In genomic region chr2:120863661-120864320, GRCh38 we compare ENCODE assay signal across 13 cellular contexts.
DNase-seq lines count a peak whose midpoint lies in the region; TF ChIP-seq lines count a peak whose summit lies in the region.
"Had no signal": no experiment of that assay in that cellular context is flagged by ENCODE, and none has a peak within 500 bp of the region (broad histone marks: within the 10 kb centered on the region; RNA-seq: fewer than 3 reads in every experiment).

No MANE protein-coding gene starts in this region.

- peak overlapping the region; percentile 41 for H3K18ac ChIP-seq in neuronal stem cell (ENCODE audit: low read length)

- H3K4ac ChIP-seq in neuronal stem cell (ENCODE audit: low read length): no peak overlapping the region

- H3K4me3 Mint-ChIP-seq in glutamatergic neuron (ENCODE audit: unreplicated experiment) (no peak overlapping the region), mesothelial cell of epicardium (no peak overlapping the region)
- H3K4me3 Mint-ChIP-seq: naive B cell had no signal

- peaks cover 44 to 47% of the 10 kb centered on the region in 2 donors for H3K4me1 ChIP-seq in neuronal stem cell (ENCODE audit: control insufficient read depth in 2 of 2, insufficient read depth in 1 of 2, low read depth in 1 of 2, low read length in 2 of 2)
- H3K4me1 ChIP-seq: BLaER1 had no signal

- peaks cover 2% of the 10 kb centered on the region for H3K27me3 Mint-ChIP-seq in glutamatergic neuron (ENCODE audit: unreplicated experiment)
- no peaks in the 10 kb centered on the region for H3K27me3 Mint-ChIP-seq in mesothelial cell of epicardium (ENCODE audit: low read depth)

- no peak for TF ChIP-seq CTCF in glutamatergic neuron (IDR thresholded peaks at IDR 0.05; ENCODE audit: partially characterized antibody, unreplicated experiment)
- no peak for TF ChIP-seq CTCF in mesothelial cell of epicardium (IDR thresholded peaks at IDR 0.05; ENCODE audit: unreplicated experiment)
- no peak for TF ChIP-seq CTCF in GM20000 (IDR thresholded peaks at IDR 0.05; ENCODE audit: extremely low read depth, missing control alignments)

- no peak overlapping the region for H3K9ac ChIP-seq in neuronal stem cell (ENCODE audit: low read depth, low read length, poor library complexity)
- H3K9ac ChIP-seq: BLaER1 had no signal

- no peak overlapping the region for H3K27ac Mint-ChIP-seq in glutamatergic neuron (ENCODE audit: unreplicated experiment)
- no peak overlapping the region for H3K27ac Mint-ChIP-seq in mesothelial cell of epicardium
- H3K27ac Mint-ChIP-seq: naive B cell had no signal

- TF ChIP-seq POLR2A in erythroblast (IDR thresholded peaks at IDR 0.05; ENCODE audit: low read length): no peak

- WGBS in neuronal stem cell (ENCODE audit: extremely low coverage in 2 of 2, insufficient read length in 2 of 2, insufficient replicate concordance in 1 of 2), 2 donors: no CpG with 5 or more reads among the region's 10 CpGs

- H3K23ac ChIP-seq in neuronal stem cell (ENCODE audit: low read depth, low read length, poor library complexity): no peak overlapping the region

- H2BK5ac ChIP-seq in neuronal stem cell (ENCODE audit: low read length): no peak overlapping the region

- H3K4me2 ChIP-seq in neuronal stem cell (ENCODE audit: insufficient read depth, low read length, poor library complexity, severe bottlenecking): no peak overlapping the region
- H3K4me2 ChIP-seq: BLaER1 had no signal

- H3K14ac ChIP-seq in neuronal stem cell (ENCODE audit: low read length): no peak overlapping the region

- H3K27ac ChIP-seq in neuronal stem cell (replicated peaks; ENCODE audit: low read length): no peak overlapping the region
- H3K27ac ChIP-seq: BLaER1 had no signal

- H2BK15ac ChIP-seq in neuronal stem cell (ENCODE audit: low read length): no peak overlapping the region

- H4K91ac ChIP-seq in neuronal stem cell (ENCODE audit: low read depth, low read length, poor library complexity): no peak overlapping the region

- no peak overlapping the region for H2AFZ ChIP-seq in neuronal stem cell (ENCODE audit: low read length)

- H3K36me3 Mint-ChIP-seq in glutamatergic neuron (ENCODE audit: unreplicated experiment) (no peaks in the 10 kb centered on the region), mesothelial cell of epicardium (peaks cover 4% of the 10 kb centered on the region)
- H3K36me3 Mint-ChIP-seq: naive B cell had no signal

- H3K9me3 Mint-ChIP-seq in glutamatergic neuron (ENCODE audit: unreplicated experiment) (peaks cover 2% of the 10 kb centered on the region), mesothelial cell of epicardium (no peaks in the 10 kb centered on the region)

- no peak overlapping the region for H3K4me3 ChIP-seq in neuronal stem cell (ENCODE audit: low read length in 2 of 2)
- H3K4me3 ChIP-seq: BLaER1, cardiac muscle cell had no signal

- no peak overlapping the region for H4K8ac ChIP-seq in neuronal stem cell (ENCODE audit: low read depth, low read length)

- H3K27me3 ChIP-seq in neuronal stem cell (ENCODE audit: control insufficient read depth in 3 of 3, insufficient read depth in 3 of 3, low read depth in 1 of 3, low read length in 3 of 3): no peaks in the 10 kb centered on the region
- H3K27me3 ChIP-seq: cardiac muscle cell had no signal

- H2BK120ac ChIP-seq in neuronal stem cell (ENCODE audit: low read depth, low read length): no peak overlapping the region

- H3K36me3 ChIP-seq in neuronal stem cell (replicated peaks in 1 of 2; ENCODE audit: control insufficient read depth in 2 of 2, insufficient read depth in 2 of 2, low read length in 2 of 2): peaks cover 5 to 17% of the 10 kb centered on the region in 2 donors
- H3K36me3 ChIP-seq: BLaER1, cardiac muscle cell had no signal

- H3K4me1 Mint-ChIP-seq in glutamatergic neuron (ENCODE audit: low read depth, unreplicated experiment): peaks cover 23% of the 10 kb centered on the region
- H3K4me1 Mint-ChIP-seq in mesothelial cell of epicardium: peaks cover 46% of the 10 kb centered on the region

- peaks cover 20% of the 10 kb centered on the region for H3K79me1 ChIP-seq in neuronal stem cell (ENCODE audit: low read depth, low read length)

- no peak overlapping the region for H2BK12ac ChIP-seq in neuronal stem cell (ENCODE audit: low read length)

- DNase-seq in AG08396 (ENCODE audit: low spot score) (peak; percentile 61), NCI-H460 (ENCODE audit: extremely low read depth, low read depth) (peak; percentile 76), erythroblast (lab: John Stamatoyannopoulos, UW) (peak; percentile 75 to 79), neuronal stem cell (ENCODE audit: low spot score) (no peak), glutamatergic neuron (no peak), kidney glomerular epithelial cell (lab: John Stamatoyannopoulos, UW) (no peak), mesothelial cell of epicardium (ENCODE audit: low spot score in 2 of 2, unreplicated experiment in 2 of 2) (no peak), GM20000 (ENCODE audit: low spot score) (no peak)
- DNase-seq: KBM-7, naive B cell, NCI-H510A had no signal

- no peak overlapping the region for H2AK5ac ChIP-seq in neuronal stem cell (ENCODE audit: low read depth, low read length)

- no peaks in the 10 kb centered on the region for H3K9me3 ChIP-seq in neuronal stem cell (replicated peaks in 1 of 2; ENCODE audit: control insufficient read depth in 2 of 2, insufficient read depth in 1 of 2, low read depth in 1 of 2, low read length in 2 of 2)
- H3K9me3 ChIP-seq: BLaER1 had no signal

Comparison
In these comparisons a context has a peak if more than half of its experiments do, and no peak if none do; other contexts are left out.
1. DNase-seq: peak in AG08396 (single experiment), NCI-H460 (single experiment) and erythroblast (2 of 2); none in neuronal stem cell (single experiment), glutamatergic neuron (single experiment), kidney glomerular epithelial cell (single experiment), mesothelial cell of epicardium (0 of 2) and GM20000 (single experiment).